ENCODE assay signal across 13 cellular contexts in the genomic region with DNA sequence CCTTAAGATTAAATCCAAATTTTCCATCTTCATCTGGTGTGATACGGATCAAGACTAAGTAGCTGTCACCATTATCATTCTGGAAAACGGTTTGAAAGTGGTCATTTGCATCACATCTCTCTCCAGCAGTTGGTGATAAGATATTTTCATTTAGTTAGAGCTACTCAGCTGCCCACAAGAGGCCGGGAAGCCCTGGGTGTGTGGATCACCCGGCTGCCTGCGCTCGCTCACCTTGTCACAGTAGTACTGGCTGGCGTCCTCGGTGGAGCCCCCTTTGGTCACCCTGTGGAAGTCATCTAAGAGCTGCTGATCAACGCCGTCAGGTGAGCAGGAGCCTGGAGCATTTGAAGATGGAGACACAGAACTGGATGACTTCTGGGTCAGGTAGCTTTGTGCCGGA.
A peak's percentile ranks its signal among the peaks of the same experiment; 100 is the strongest.
DNase-seq lines count a peak whose midpoint lies in the region; ATAC-seq, FAIRE-seq and TF ChIP-seq lines count a peak whose summit lies in the region.
"Had no signal": no experiment of that assay in that cellular context is flagged by ENCODE, and none has a peak within 500 bp of the region (broad histone marks: within the 10 kb centered on the region; RNA-seq: fewer than 3 reads in every experiment).

No MANE protein-coding gene starts in this region.

- TF ChIP-seq RAD21 in K562 (CRISPR knock-in tag; conservative IDR thresholded peaks at IDR 0.05 in 1 of 2, IDR thresholded peaks at IDR 0.05 in 1 of 2) = no peak

- H3K4me3 Mint-ChIP-seq in activated CD8-positive, alpha-beta memory T cell treated with anti-CD3 and anti-CD28 coated beads, Interleukin-2, amount 10 ng/mL, durations not matched to agents 7 days and 5 days = peak overlapping the region; percentile 8
- H3K4me3 Mint-ChIP-seq: dendritic cell treated with granulocyte-macrophage colony-stimulating factor and Interleukin-4, amounts not matched to agents 40 ng/mL and 50 ng/mL, for 4 days had no signal

- in situ Hi-C loops in K562 (cut with MboI) = no loop called here

- no peak overlapping the region for H3K4me2 ChIP-seq in KMS-11
- H3K4me2 ChIP-seq in K562 (ENCODE audit: insufficient read depth, low read length) = no peak overlapping the region
- H3K4me2 ChIP-seq in smooth muscle cell = no peak overlapping the region

- DNase-seq in activated CD8-positive, alpha-beta memory T cell treated with anti-CD3 and anti-CD28 coated beads, Interleukin-2, amount 10 ng/mL, durations not matched to agents 7 days and 5 days = peak; percentile 50
- no peak for DNase-seq in activated CD8-positive, alpha-beta memory T cell treated with anti-CD3 and anti-CD28 coated beads, Interleukin-2, amount 50 U/mL, for 4 hours
- peak; percentile 20 to 48 (median 28) for DNase-seq in K562 (ENCODE audit: extremely low read depth in 1 of 4, low spot score in 3 of 4)
- no peak for DNase-seq in smooth muscle cell (lab: John Stamatoyannopoulos, UW; ENCODE audit: unreplicated experiment)
- DNase-seq in effector CD4-positive, alpha-beta T cell = no peak
- no peak for DNase-seq in effector CD8-positive, alpha-beta T cell (lab: John Stamatoyannopoulos, UW)
- DNase-seq: activated naive CD4-positive, alpha-beta T cell treated with anti-CD3 and anti-CD28 coated beads, Interleukin-2, amount 50 U/mL, for 16 hours; mucosa of descending colon; NCI-H1694; right cardiac atrium had no signal

- WGBS in K562 (ENCODE audit: insufficient coverage, low coverage, missing lambda C conversion rate) = under 1% methylated on average over 11 of the region's 11 CpGs
- WGBS in smooth muscle cell (ENCODE audit: low lambda C conversion rate) = 55% methylated on average over 11 of the region's 11 CpGs

- H4K20me1 ChIP-seq in KMS-11 (ENCODE audit: insufficient read depth) = no peaks in the 10 kb centered on the region
- no peaks in the 10 kb centered on the region; the same call in 1 of the 2 replicates for H4K20me1 ChIP-seq in K562 (replicated peaks; ENCODE audit: control insufficient read depth, insufficient read depth, low read length)
- no peaks in the 10 kb centered on the region for H4K20me1 ChIP-seq in smooth muscle cell (ENCODE audit: low read depth)

- H3K36me3 ChIP-seq in KMS-11 (ENCODE audit: insufficient read depth) (no peaks in the 10 kb centered on the region), K562 (ENCODE audit: control insufficient read depth, insufficient read depth, low read length) (no peaks in the 10 kb centered on the region), smooth muscle cell (ENCODE audit: low read depth) (no peaks in the 10 kb centered on the region)

- peak overlapping the region; percentile 59 for H3K27ac Mint-ChIP-seq in activated CD8-positive, alpha-beta memory T cell treated with anti-CD3 and anti-CD28 coated beads, Interleukin-2, amount 10 ng/mL, durations not matched to agents 7 days and 5 days
- H3K27ac Mint-ChIP-seq: dendritic cell treated with granulocyte-macrophage colony-stimulating factor and Interleukin-4, amounts not matched to agents 40 ng/mL and 50 ng/mL, for 4 days had no signal

- no peak for TF ChIP-seq EP300 in K562 (IDR thresholded peaks at IDR 0.05; ENCODE audit: low read length)

- H3K9me1 ChIP-seq in K562 (ENCODE audit: control insufficient read depth, insufficient read depth, low read length) = no peaks in the 10 kb centered on the region

- peaks cover 42% of the 10 kb centered on the region for H3K4me1 Mint-ChIP-seq in activated CD8-positive, alpha-beta memory T cell treated with anti-CD3 and anti-CD28 coated beads, Interleukin-2, amount 10 ng/mL, durations not matched to agents 7 days and 5 days

- no peaks in the 10 kb centered on the region for H3K27me3 ChIP-seq in KMS-11 (ENCODE audit: insufficient read depth, low read depth)
- H3K27me3 ChIP-seq in K562 (ENCODE audit: control insufficient read depth in 2 of 2, insufficient read depth in 2 of 2, low read length in 2 of 2) = peaks cover 15 to 43% of the 10 kb centered on the region in 2 experiments
- H3K27me3 ChIP-seq in smooth muscle cell (ENCODE audit: low read depth) = no peaks in the 10 kb centered on the region

- no peaks in the 10 kb centered on the region for H3K9me3 ChIP-seq in K562 (replicated peaks; ENCODE audit: control insufficient read depth, insufficient read depth, low read depth, low read length)
- H3K9me3 ChIP-seq in smooth muscle cell (replicated peaks; ENCODE audit: low read depth) = no peaks in the 10 kb centered on the region
- H3K9me3 ChIP-seq: mucosa of descending colon had no signal

- H3K9ac ChIP-seq in KMS-11 = no peak overlapping the region
- no peak overlapping the region for H3K9ac ChIP-seq in K562 (ENCODE audit: insufficient read depth in 1 of 2, low read depth in 2 of 2, low read length in 2 of 2)
- H3K9ac ChIP-seq in smooth muscle cell (ENCODE audit: low read depth) = no peak overlapping the region

- no peaks in the 10 kb centered on the region for H3K27me3 Mint-ChIP-seq in activated CD8-positive, alpha-beta memory T cell treated with anti-CD3 and anti-CD28 coated beads, Interleukin-2, amount 10 ng/mL, durations not matched to agents 7 days and 5 days

- H3K36me3 Mint-ChIP-seq in activated CD8-positive, alpha-beta memory T cell treated with anti-CD3 and anti-CD28 coated beads, Interleukin-2, amount 10 ng/mL, durations not matched to agents 7 days and 5 days = no peaks in the 10 kb centered on the region

- H2AFZ ChIP-seq in KMS-11 (ENCODE audit: low read depth) = no peak overlapping the region
- no peak overlapping the region for H2AFZ ChIP-seq in K562 (ENCODE audit: low read depth, low read length)
- no peak overlapping the region for H2AFZ ChIP-seq in smooth muscle cell (ENCODE audit: low read depth)

- FAIRE-seq in K562 (lab: Jason Lieb, UNC) = no peak

- H3K27ac ChIP-seq in KMS-11 (no peak overlapping the region), K562 (ENCODE audit: extremely low read depth, low read depth, low read length) (no peak overlapping the region), smooth muscle cell (ENCODE audit: low read depth) (no peak overlapping the region)

- no peaks in the 10 kb centered on the region for H3F3A ChIP-seq in smooth muscle cell (ENCODE audit: low read depth)

- no peaks in the 10 kb centered on the region for H3K79me2 ChIP-seq in KMS-11 (ENCODE audit: insufficient read depth, low read depth)
- no peaks in the 10 kb centered on the region for H3K79me2 ChIP-seq in K562 (ENCODE audit: control insufficient read depth, insufficient read depth, low read length)
- H3K79me2 ChIP-seq in smooth muscle cell (ENCODE audit: low read depth) = no peaks in the 10 kb centered on the region

- intact Hi-C loops in K562 (cut with micrococcal nuclease) = no loop called here

- no TSS peak for BruUV-seq in K562 (replicated peaks; lab: Mats Ljungman, UMichigan)

- H3K4me3 ChIP-seq in KMS-11 (IDR thresholded peaks at IDR 0.05; ENCODE audit: insufficient read depth, low read depth, low read length) (no peak overlapping the region), K562 (no peak overlapping the region), smooth muscle cell (no peak overlapping the region)
- H3K4me3 ChIP-seq: mucosa of descending colon had no signal

- no peak for TF ChIP-seq POLR2A in K562 (conservative IDR thresholded peaks at IDR 0.05)

- no peak for ATAC-seq in activated CD8-positive, alpha-beta memory T cell treated with anti-CD3 and anti-CD28 coated beads, Interleukin-2, amount 10 ng/mL, durations not matched to agents 7 days and 5 days
- ATAC-seq in K562 = peak; percentile 92
- ATAC-seq in HG03457 (IDR thresholded peaks at IDR 0.05; ENCODE audit: unreplicated experiment) = no peak
- ATAC-seq: mucosa of descending colon, right cardiac atrium had no signal

- no peaks in the 10 kb centered on the region for H3K9me3 Mint-ChIP-seq in activated CD8-positive, alpha-beta memory T cell treated with anti-CD3 and anti-CD28 coated beads, Interleukin-2, amount 10 ng/mL, durations not matched to agents 7 days and 5 days (ENCODE audit: low read depth)
- H3K9me3 Mint-ChIP-seq: dendritic cell treated with granulocyte-macrophage colony-stimulating factor and Interleukin-4, amounts not matched to agents 40 ng/mL and 50 ng/mL, for 4 days had no signal

- TF ChIP-seq CTCF in KMS-11 (conservative IDR thresholded peaks at IDR 0.05; ENCODE audit: low read depth, low read length) = 0 out of 2 replicates have a peak, but pooled peaks have one; percentile 22
- peak; percentile 32 to 56 (median 51) for TF ChIP-seq CTCF in K562 (IDR thresholded peaks at IDR 0.05 in 2 of 3, conservative IDR thresholded peaks at IDR 0.05 in 1 of 3; ENCODE audit: insufficient read depth in 2 of 3, low read depth in 1 of 3, low read length in 3 of 3)
- TF ChIP-seq CTCF in smooth muscle cell (IDR thresholded peaks at IDR 0.05; ENCODE audit: borderline replicate concordance, insufficient read depth, poor library complexity, severe bottlenecking) = peak; percentile 10

- CTCF ChIA-PET in activated CD8-positive, alpha-beta memory T cell treated with anti-CD3 and anti-CD28 coated beads, Interleukin-2, amount 10 ng/mL, durations not matched to agents 7 days and 5 days (lab: Charles Lee) = interaction anchor here (1.1 to 4.0 kb wide), 4 partner anchors 9 to 291 kb away, joined by 3 to 31 read pairs (median 6); no protein-coding TSS in a partner anchor
- CTCF ChIA-PET in K562 (lab: Yijun Ruan, JAX; ENCODE audit: low intra/inter-chr PET ratio) = interaction anchor here (1.4 kb wide), 1 partner anchor 8 kb away, joined by 3 read pairs; no protein-coding TSS in a partner anchor

- H3K4me1 ChIP-seq in KMS-11 (ENCODE audit: low read depth, poor library complexity, severe bottlenecking) (peaks cover 31% of the 10 kb centered on the region), K562 (replicated peaks in 1 of 2; ENCODE audit: control insufficient read depth in 2 of 2, insufficient read depth in 2 of 2, low read length in 2 of 2) (no peaks in the 10 kb centered on the region), smooth muscle cell (ENCODE audit: low read depth) (no peaks in the 10 kb centered on the region)

- POLR2A ChIA-PET in K562 (lab: Yijun Ruan, JAX) = interaction anchor here (0.6 to 0.7 kb wide), 2 partner anchors 94 to 997 kb away, joined by 3 to 4 read pairs; no protein-coding TSS in a partner anchor

TF ChIP-seq in K562, 482 proteins besides CTCF, POLR2A, EP300 and RAD21 (continues in another document):
- TF ChIP-seq YBX1 (IDR thresholded peaks at IDR 0.05) (no peak), NCOA4 (IDR thresholded peaks at IDR 0.05; ENCODE audit: partially characterized antibody) (no peak), SREBF1 (IDR thresholded peaks at IDR 0.05; ENCODE audit: borderline replicate concordance, low read depth, low read length) (no peak), TFAM (CRISPR knock-in tag; conservative IDR thresholded peaks at IDR 0.05) (no peak), ZNF668 (CRISPR knock-in tag; IDR thresholded peaks at IDR 0.05) (no peak), MYBL2 (IDR thresholded peaks at IDR 0.05; ENCODE audit: low read depth) (no peak), MYBL2 (CRISPR knock-in tag; IDR thresholded peaks at IDR 0.05; ENCODE audit: borderline replicate concordance) (no peak), RBM15 (IDR thresholded peaks at IDR 0.05; ENCODE audit: insufficient read depth, low read length) (no peak), SIRT6 (IDR thresholded peaks at IDR 0.05; ENCODE audit: low read depth, low read length) (no peak)

Comparison
In these comparisons a context has a peak if more than half of its experiments do, and no peak if none do; other contexts are left out.
1. DNase-seq: peak in activated CD8-positive, alpha-beta memory T cell treated with anti-CD3 and anti-CD28 coated beads, Interleukin-2, amount 10 ng/mL, durations not matched to agents 7 days and 5 days (single experiment) and K562 (4 of 4); none in activated CD8-positive, alpha-beta memory T cell treated with anti-CD3 and anti-CD28 coated beads, Interleukin-2, amount 50 U/mL, for 4 hours (single experiment), smooth muscle cell (single experiment), effector CD4-positive, alpha-beta T cell (single experiment) and effector CD8-positive, alpha-beta T cell (single experiment).
2. Peak in every context shown above with its lines, with median percentiles within 50 percentile points of each other: CTCF ChIP-seq.